In genomic region chr6:142297996-142298753, GRCh38 we compare ENCODE assay signal across 1 cellular context.
TF ChIP-seq lines count a peak whose summit lies in the region.

No MANE protein-coding gene starts in this region.

TF ChIP-seq in HepG2, 621 proteins besides CTCF, POLR2A, EP300 and RAD21 (continued from another document and continues in another):
- TF ChIP-seq ZNF280D (CRISPR knock-in tag; IDR thresholded peaks at IDR 0.05) (0 out of 2 replicates have a peak, but pooled peaks have one; percentile 49), TRAFD1 (CRISPR knock-in tag; IDR thresholded peaks at IDR 0.05; ENCODE audit: borderline replicate concordance) (peak; percentile 34; the same call in 1 of the 2 replicates), ZBTB4 (CRISPR knock-in tag; IDR thresholded peaks at IDR 0.05; ENCODE audit: borderline replicate concordance) (no peak), REL (CRISPR knock-in tag; conservative IDR thresholded peaks at IDR 0.05) (no peak), ZNF510 (CRISPR knock-in tag; IDR thresholded peaks at IDR 0.05; ENCODE audit: low read depth) (peak; percentile 16; the same call in 1 of the 2 replicates), SOX5 (CRISPR knock-in tag; IDR thresholded peaks at IDR 0.05; ENCODE audit: borderline replicate concordance) (peak; percentile 91), ETV5 (CRISPR knock-in tag; IDR thresholded peaks at IDR 0.05; ENCODE audit: borderline replicate concordance) (peak; percentile 88; the same call in 1 of the 2 replicates), PTBP1 (IDR thresholded peaks at IDR 0.05; ENCODE audit: low read depth, low read length, poor library complexity, severe bottlenecking) (no peak), ZNF296 (CRISPR knock-in tag; conservative IDR thresholded peaks at IDR 0.05) (no peak), ZGPAT (CRISPR knock-in tag; IDR thresholded peaks at IDR 0.05) (peak; percentile 87), SSRP1 (CRISPR knock-in tag; IDR thresholded peaks at IDR 0.05) (no peak; the same call in none of the 2 replicates), RBFOX2 (IDR thresholded peaks at IDR 0.05; ENCODE audit: low read depth, low read length) (peak; percentile 75), KMT2A (CRISPR knock-in tag; IDR thresholded peaks at IDR 0.05) (peak; percentile 55; the same call in 1 of the 2 replicates), ZNF432 (CRISPR knock-in tag; IDR thresholded peaks at IDR 0.05; ENCODE audit: borderline replicate concordance) (no peak), ZSCAN9 (CRISPR knock-in tag; IDR thresholded peaks at IDR 0.05; ENCODE audit: borderline replicate concordance) (peak; percentile 71; the same call in 1 of the 2 replicates), ZNF589 (CRISPR knock-in tag; conservative IDR thresholded peaks at IDR 0.05) (no peak), KMT2B (CRISPR knock-in tag; IDR thresholded peaks at IDR 0.05) (peak; percentile 57; the same call in 1 of the 2 replicates), ZNF563 (CRISPR knock-in tag; IDR thresholded peaks at IDR 0.05) (no peak), ZSCAN12 (CRISPR knock-in tag; IDR thresholded peaks at IDR 0.05) (no peak), ZNF672 (CRISPR knock-in tag; IDR thresholded peaks at IDR 0.05) (no peak), AGO1 (IDR thresholded peaks at IDR 0.05; ENCODE audit: low read depth, low read length, poor library complexity, severe bottlenecking) (no peak), SAP130 (CRISPR knock-in tag; IDR thresholded peaks at IDR 0.05; ENCODE audit: low read depth) (peak; percentile 98), PAF1 (CRISPR knock-in tag; IDR thresholded peaks at IDR 0.05) (no peak), RFX1 (IDR thresholded peaks at IDR 0.05) (no peak), ZNF326 (CRISPR knock-in tag; IDR thresholded peaks at IDR 0.05; ENCODE audit: borderline replicate concordance) (no peak), FOXM1 (CRISPR knock-in tag; IDR thresholded peaks at IDR 0.05) (no peak), PRDM4 (CRISPR knock-in tag; IDR thresholded peaks at IDR 0.05; ENCODE audit: borderline replicate concordance) (no peak), ZNF225 (CRISPR knock-in tag; IDR thresholded peaks at IDR 0.05) (no peak), SETDB1 (CRISPR knock-in tag; IDR thresholded peaks at IDR 0.05; ENCODE audit: borderline replicate concordance) (no peak), ZFP36 (IDR thresholded peaks at IDR 0.05; ENCODE audit: borderline replicate concordance, low read depth, low read length, partially characterized antibody) (no peak), DNMT1 (CRISPR knock-in tag; IDR thresholded peaks at IDR 0.05) (no peak), YEATS4 (CRISPR knock-in tag; IDR thresholded peaks at IDR 0.05; ENCODE audit: borderline replicate concordance) (no peak), BCLAF1 (IDR thresholded peaks at IDR 0.05) (no peak), ZFP62 (CRISPR knock-in tag; IDR thresholded peaks at IDR 0.05) (no peak), TBL1XR1 (IDR thresholded peaks at IDR 0.05; ENCODE audit: borderline replicate concordance, low read length, partially characterized antibody) (peak; percentile 72), ATM (IDR thresholded peaks at IDR 0.05; ENCODE audit: borderline replicate concordance) (no peak; the same call in 1 of the 2 replicates), FOXK1 (CRISPR knock-in tag; IDR thresholded peaks at IDR 0.05; ENCODE audit: borderline replicate concordance, low read depth) (peak; percentile 85), FOXA3 (CRISPR knock-in tag; IDR thresholded peaks at IDR 0.05) (peak; percentile 97), IKZF5 (CRISPR knock-in tag; IDR thresholded peaks at IDR 0.05) (peak; percentile 87), ATAD3A (CRISPR knock-in tag; IDR thresholded peaks at IDR 0.05) (no peak), CHCHD3 (CRISPR knock-in tag; IDR thresholded peaks at IDR 0.05) (no peak), ZNF549 (CRISPR knock-in tag; IDR thresholded peaks at IDR 0.05) (no peak), HOXA3 (CRISPR knock-in tag; IDR thresholded peaks at IDR 0.05) (peak; percentile 55; the same call in 1 of the 2 replicates), MTA1 (CRISPR knock-in tag; IDR thresholded peaks at IDR 0.05; ENCODE audit: borderline replicate concordance) (no peak), ZFP36L1 (CRISPR knock-in tag; IDR thresholded peaks at IDR 0.05) (peak; percentile 75), ZNF780A (CRISPR knock-in tag; IDR thresholded peaks at IDR 0.05) (no peak), GLI4 (CRISPR knock-in tag; IDR thresholded peaks at IDR 0.05; ENCODE audit: borderline replicate concordance) (peak; percentile 59; the same call in 1 of the 2 replicates), ZNF597 (CRISPR knock-in tag; IDR thresholded peaks at IDR 0.05) (no peak), MIER3 (CRISPR knock-in tag; IDR thresholded peaks at IDR 0.05; ENCODE audit: borderline replicate concordance) (0 out of 2 replicates have a peak, but pooled peaks have one; percentile 26), DNMT3B (CRISPR knock-in tag; conservative IDR thresholded peaks at IDR 0.05) (no peak), TOPORS (CRISPR knock-in tag; IDR thresholded peaks at IDR 0.05) (no peak), ZNF773 (CRISPR knock-in tag; IDR thresholded peaks at IDR 0.05; ENCODE audit: borderline replicate concordance) (no peak), ZNF891 (CRISPR knock-in tag; IDR thresholded peaks at IDR 0.05) (no peak)
